ENCODE assay signal across 18 cellular contexts in genomic region chr17:64682261-64683181, GRCh38. TPM values are rescaled to one million over a fixed set of nuclear protein-coding genes. Genes with fewer than 3 reads are reported as not detected.
DNase-seq lines count a peak whose midpoint lies in the region; ATAC-seq, FAIRE-seq and TF ChIP-seq lines count a peak whose summit lies in the region.
"Had no signal": no experiment of that assay in that cellular context is flagged by ENCODE, and none has a peak within 500 bp of the region (broad histone marks: within the 10 kb centered on the region; RNA-seq: fewer than 3 reads in every experiment).

No MANE protein-coding gene starts in this region.

- H3K4me3 ChIP-seq in fibroblast of pulmonary artery (replicated peaks; ENCODE audit: low read depth, low read length), result no peak overlapping the region
- H3K4me3 ChIP-seq: coronary artery, gastrocnemius medialis, mucosa of descending colon, prostate gland, tibial nerve had no signal

- peak overlapping the region; percentile 96 for H3K27ac Mint-ChIP-seq in HFFc6
- H3K27ac Mint-ChIP-seq in activated T-cell treated with anti-CD3 and anti-CD28 coated beads, Interleukin-2, amount 50 U/mL, for 24 hours, result no peak overlapping the region
- H3K27ac Mint-ChIP-seq: activated naive CD8-positive, alpha-beta T cell treated with anti-CD3 and anti-CD28 coated beads, Interleukin-2, amount 50 U/mL, for 24 hours had no signal

- peaks cover 5% of the 10 kb centered on the region; the same call in 1 of the 2 replicates for H3K36me3 Mint-ChIP-seq in HFFc6 (ENCODE audit: low read depth)
- H3K36me3 Mint-ChIP-seq in activated T-cell treated with anti-CD3 and anti-CD28 coated beads, Interleukin-2, amount 50 U/mL, for 24 hours (ENCODE audit: low read depth), result no peaks in the 10 kb centered on the region

- peak overlapping the region; percentile 85 for H3K4me3 Mint-ChIP-seq in HFFc6
- no peak overlapping the region for H3K4me3 Mint-ChIP-seq in activated T-cell treated with anti-CD3 and anti-CD28 coated beads, Interleukin-2, amount 50 U/mL, for 24 hours
- H3K4me3 Mint-ChIP-seq: activated naive CD8-positive, alpha-beta T cell treated with anti-CD3 and anti-CD28 coated beads, Interleukin-2, amount 50 U/mL, for 24 hours had no signal

- DNase-seq in HFFc6 (peak; percentile 93), T1000 (lab: John Stamatoyannopoulos, UW) (peak; percentile 43), fibroblast of pulmonary artery (ENCODE audit: low read depth) (peak; percentile 31), NCI-H2227 (lab: John Stamatoyannopoulos, UW; ENCODE audit: unreplicated experiment) (no peak), DMS79 (lab: John Stamatoyannopoulos, UW) (no peak)
- no peak for DNase-seq in activated T-cell treated with anti-CD3 and anti-CD28 coated beads, Interleukin-2, amount 50 U/mL, for 24 hours
- DNase-seq: activated CD8-positive, alpha-beta memory T cell treated with anti-CD3 and anti-CD28 coated beads, Interleukin-2, amount 50 U/mL, for 48 hours; activated naive CD8-positive, alpha-beta T cell treated with anti-CD3 and anti-CD28 coated beads, Interleukin-2, amount 50 U/mL, for 24 hours; gastrocnemius medialis; KG1; mucosa of descending colon; NCI-H2029 had no signal

- ATAC-seq in HG02840 (IDR thresholded peaks at IDR 0.05; ENCODE audit: low FRiP score, unreplicated experiment), result no peak
- ATAC-seq: activated naive CD8-positive, alpha-beta T cell treated with anti-CD3 and anti-CD28 coated beads, Interleukin-2, amount 50 U/mL, for 24 hours; gastrocnemius medialis; mucosa of descending colon had no signal

- peak; percentile 70 for TF ChIP-seq CTCF in HFFc6 (IDR thresholded peaks at IDR 0.05)
- no peak for TF ChIP-seq CTCF in fibroblast of pulmonary artery (IDR thresholded peaks at IDR 0.05; ENCODE audit: low read length, missing control alignments)

- H3K27me3 Mint-ChIP-seq in HFFc6 (ENCODE audit: insufficient read depth), result peaks cover 3% of the 10 kb centered on the region
- no peaks in the 10 kb centered on the region for H3K27me3 Mint-ChIP-seq in activated T-cell treated with anti-CD3 and anti-CD28 coated beads, Interleukin-2, amount 50 U/mL, for 24 hours
- H3K27me3 Mint-ChIP-seq: activated naive CD8-positive, alpha-beta T cell treated with anti-CD3 and anti-CD28 coated beads, Interleukin-2, amount 50 U/mL, for 24 hours had no signal

- peak; percentile 96 for FAIRE-seq in A204.1 (lab: Jason Lieb, UNC)
- FAIRE-seq: keratinocyte had no signal

- peaks cover 83% of the 10 kb centered on the region for H3K4me1 Mint-ChIP-seq in HFFc6 (ENCODE audit: low read depth)
- H3K4me1 Mint-ChIP-seq in activated T-cell treated with anti-CD3 and anti-CD28 coated beads, Interleukin-2, amount 50 U/mL, for 24 hours (ENCODE audit: low read depth), result no peaks in the 10 kb centered on the region
- H3K4me1 Mint-ChIP-seq: activated naive CD8-positive, alpha-beta T cell treated with anti-CD3 and anti-CD28 coated beads, Interleukin-2, amount 50 U/mL, for 24 hours had no signal

- H3K9me3 Mint-ChIP-seq in HFFc6, result no peaks in the 10 kb centered on the region
- no peaks in the 10 kb centered on the region for H3K9me3 Mint-ChIP-seq in activated T-cell treated with anti-CD3 and anti-CD28 coated beads, Interleukin-2, amount 50 U/mL, for 24 hours
- H3K9me3 Mint-ChIP-seq: activated naive CD8-positive, alpha-beta T cell treated with anti-CD3 and anti-CD28 coated beads, Interleukin-2, amount 50 U/mL, for 24 hours had no signal

RNA-seq across cellular contexts. Expression of gene SMURF2, which starts 20.4 kb away (rescaled TPM):
- 100 to 1,000 TPM in 3 of 6 experiments, 10 to 100 TPM in 3; 92.5 to 206 (median 99.1) TPM for total RNA-seq in HFFc6 (2021; fragmentation: NEBNext Ultra II Directional; extraction: Animal tissue kit (Norgen Biotek cat#: 25700))

Comparison
In these comparisons a context has a peak if more than half of its experiments do, and no peak if none do; other contexts are left out.
1. DNase-seq: peak in HFFc6 (single experiment), T1000 (single experiment) and fibroblast of pulmonary artery (single experiment); none in NCI-H2227 (single experiment), activated T-cell treated with anti-CD3 and anti-CD28 coated beads, Interleukin-2, amount 50 U/mL, for 24 hours (single experiment) and DMS79 (single experiment).